Comparison of ENCODE assay signal across 1 cellular context in the genomic region with DNA sequence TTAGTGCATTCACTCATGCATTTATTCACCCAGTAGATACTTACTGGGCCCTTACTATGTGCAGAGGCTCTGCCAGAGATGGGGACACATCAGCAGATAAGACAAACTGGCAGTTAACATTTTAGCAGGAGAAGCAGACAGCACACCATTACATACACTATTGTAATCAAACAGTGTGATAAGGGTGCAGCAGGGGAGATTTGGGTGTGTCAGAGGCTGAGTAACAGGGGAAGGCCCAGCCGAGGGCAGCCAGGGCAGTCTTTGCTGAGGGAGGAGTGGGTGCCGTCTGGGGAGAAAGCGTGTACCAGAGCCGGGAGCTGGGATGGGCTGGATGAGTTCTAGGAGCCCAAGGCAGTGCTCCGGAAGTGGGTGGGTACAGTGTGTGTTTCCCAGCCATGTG.
TF ChIP-seq lines count a peak whose summit lies in the region.

No MANE protein-coding gene starts in this region.

TF ChIP-seq in IMR-90, 13 proteins besides CTCF, POLR2A, EP300 and RAD21:
- 0 out of 2 replicates have a peak, but pooled peaks have one; percentile 22 for TF ChIP-seq FOS (IDR thresholded peaks at IDR 0.05; ENCODE audit: low read depth, low read length)
- TF ChIP-seq BHLHE40 (IDR thresholded peaks at IDR 0.05; ENCODE audit: low read depth, low read length), result 0 out of 2 replicates have a peak, but pooled peaks have one; percentile 21
- no peak for TF ChIP-seq MAFK (IDR thresholded peaks at IDR 0.05; ENCODE audit: low read depth, low read length)
- no peak for TF ChIP-seq RCOR1 (IDR thresholded peaks at IDR 0.05; ENCODE audit: insufficient replicate concordance, low read length)
- TF ChIP-seq, protein P1, sequence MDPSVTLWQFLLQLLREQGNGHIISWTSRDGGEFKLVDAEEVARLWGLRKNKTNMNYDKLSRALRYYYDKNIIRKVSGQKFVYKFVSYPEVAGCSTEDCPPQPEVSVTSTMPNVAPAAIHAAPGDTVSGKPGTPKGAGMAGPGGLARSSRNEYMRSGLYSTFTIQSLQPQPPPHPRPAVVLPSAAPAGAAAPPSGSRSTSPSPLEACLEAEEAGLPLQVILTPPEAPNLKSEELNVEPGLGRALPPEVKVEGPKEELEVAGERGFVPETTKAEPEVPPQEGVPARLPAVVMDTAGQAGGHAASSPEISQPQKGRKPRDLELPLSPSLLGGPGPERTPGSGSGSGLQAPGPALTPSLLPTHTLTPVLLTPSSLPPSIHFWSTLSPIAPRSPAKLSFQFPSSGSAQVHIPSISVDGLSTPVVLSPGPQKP (IDR thresholded peaks at IDR 0.05; ENCODE audit: borderline replicate concordance, low read depth, low read length), result no peak
